Comparison of ENCODE assay signal across 16 cellular contexts in genomic region chr12:100398307-100398706, GRCh38. TPM values are rescaled to one million over a fixed set of nuclear protein-coding genes. Genes with fewer than 3 reads are reported as not detected.
DNase-seq lines count a peak whose midpoint lies in the region; ATAC-seq and TF ChIP-seq lines count a peak whose summit lies in the region.
"Had no signal": no experiment of that assay in that cellular context is flagged by ENCODE, and none has a peak within 500 bp of the region (broad histone marks: within the 10 kb centered on the region; RNA-seq: fewer than 3 reads in every experiment).

No MANE protein-coding gene starts in this region.

- no peak for TF ChIP-seq CTCF in glutamatergic neuron (IDR thresholded peaks at IDR 0.05; ENCODE audit: partially characterized antibody, unreplicated experiment)
- no peak for TF ChIP-seq CTCF in mucosa of descending colon (IDR thresholded peaks at IDR 0.05)
- no peak for TF ChIP-seq CTCF in transverse colon (IDR thresholded peaks at IDR 0.05)

- peaks cover 8% of the 10 kb centered on the region for H3K4me1 Mint-ChIP-seq in glutamatergic neuron (ENCODE audit: low read depth, unreplicated experiment)

- no peaks in the 10 kb centered on the region for H3K36me3 Mint-ChIP-seq in glutamatergic neuron (ENCODE audit: unreplicated experiment)

- TF ChIP-seq EP300 in transverse colon (IDR thresholded peaks at IDR 0.05; ENCODE audit: low read depth), result no peak

- no peaks in the 10 kb centered on the region for H3K27me3 ChIP-seq in transverse colon
- H3K27me3 ChIP-seq: BLaER1 had no signal

- H3K27me3 Mint-ChIP-seq in glutamatergic neuron (ENCODE audit: unreplicated experiment), result peaks cover 3% of the 10 kb centered on the region

- intact Hi-C loops in mucosa of descending colon (cut with DNase I, micrococcal nuclease), result no loop called here
- intact Hi-C loops in transverse colon (cut with DNase I; ENCODE audit: low total_unique reads), result no loop called here

- peaks cover 4% of the 10 kb centered on the region for H3K9me3 Mint-ChIP-seq in glutamatergic neuron (ENCODE audit: unreplicated experiment)
- H3K9me3 Mint-ChIP-seq: H9 had no signal

- no peak for TF ChIP-seq POLR2A in transverse colon (IDR thresholded peaks at IDR 0.05)

- peak overlapping the region; percentile 39 for H3K27ac Mint-ChIP-seq in glutamatergic neuron (ENCODE audit: unreplicated experiment)
- H3K27ac Mint-ChIP-seq: H9 had no signal

- H3K36me3 ChIP-seq in mucosa of descending colon (ENCODE audit: low read depth) (no peaks in the 10 kb centered on the region), transverse colon (no peaks in the 10 kb centered on the region)
- H3K36me3 ChIP-seq: BLaER1 had no signal

- peaks cover 18% of the 10 kb centered on the region for H3K4me1 ChIP-seq in mucosa of descending colon (ENCODE audit: low read depth)
- peaks cover 0 to 40% (median 15%) of the 10 kb centered on the region in 4 donors for H3K4me1 ChIP-seq in transverse colon

- DNase-seq in M059J (ENCODE audit: low read depth) (peak; percentile 10), glutamatergic neuron (no peak), mucosa of descending colon (peak in 1 of 3 donors; percentile 33), transverse colon (peak; percentile 25), D341Med (ENCODE audit: low spot score) (no peak), superior temporal gyrus (ENCODE audit: extremely low spot score) (no peak)
- DNase-seq: 8988T, AML-193, DMS 273 treated with DMSO at 0.1 percent for 48 hours, GM23248, H9, IMR-90 had no signal

- no peaks in the 10 kb centered on the region for H3K9me3 ChIP-seq in mucosa of descending colon
- H3K9me3 ChIP-seq in transverse colon, result no peaks in the 10 kb centered on the region
- H3K9me3 ChIP-seq: BLaER1 had no signal

- ATAC-seq in mucosa of descending colon (peak; percentile 83), esophagus mucosa (no peak)

- H3K4me3 Mint-ChIP-seq in glutamatergic neuron (ENCODE audit: unreplicated experiment), result no peak overlapping the region
- H3K4me3 Mint-ChIP-seq: H9 had no signal

- in situ Hi-C loops in transverse colon (cut with MboI; ENCODE audit: low pct_ligation_motif_present in 1 of 4, low pct_unique_long_range_greater_than_20kb in 1 of 4, low sequenced_read_pairs in 3 of 4), result loop anchor here in 3 of 4 donors (25.0 kb wide), 3 partner anchors 139 to 289 kb away; partner anchors contain the start of gene GAS2L3 (in 1 of the 3)

- H3K4me3 ChIP-seq in mucosa of descending colon (no peak overlapping the region), transverse colon (no peak overlapping the region)
- H3K4me3 ChIP-seq: BLaER1, GM23248 had no signal

- peak overlapping the region; percentile 69 to 78 (median 72) for H3K27ac ChIP-seq in transverse colon
- H3K27ac ChIP-seq: BLaER1, GM23248 had no signal

RNA-seq across cellular contexts. Expression of gene SLC17A8, which starts 41.4 kb away (rescaled TPM):
- total RNA-seq in M059J (2014; rRNA removed; shearing (Covaris generic)), result not detected in 2 replicates
- total RNA-seq in glutamatergic neuron (ENCODE audit: unreplicated experiment), result 0.25 TPM
- 1 to 10 TPM; 2.6 to 3.0 (median 2.7) TPM for total RNA-seq in mucosa of descending colon
- 10 to 100 TPM in 1 of 4 donors, 1 to 10 TPM in 3; 5.4 to 21.8 (median 7.5) TPM for total RNA-seq in transverse colon
- not detected for total RNA-seq in esophagus mucosa
- total RNA-seq: Daoy, GM23248, H9, HT-29, IMR-90 had no signal

Comparison
In these comparisons a context has a peak if more than half of its experiments do, and no peak if none do; other contexts are left out.
1. DNase-seq: peak in M059J (single experiment) and transverse colon (single experiment); none in glutamatergic neuron (single experiment), D341Med (single experiment) and superior temporal gyrus (single experiment).